Comparison of ENCODE assay signal across 15 cellular contexts in genomic region chr1:99481-99880, GRCh38. TPM values are rescaled to one million over a fixed set of nuclear protein-coding genes. Genes with fewer than 3 reads are reported as not detected.
"Had no signal": no experiment of that assay in that cellular context is flagged by ENCODE, and none has a peak within 500 bp of the region (broad histone marks: within the 10 kb centered on the region; RNA-seq: fewer than 3 reads in every experiment).

No MANE protein-coding gene starts in this region.

RNA-seq across cellular contexts. Expression of gene OR4F5, which starts 34.3 kb away (rescaled TPM):
- total RNA-seq: stomach, subcutaneous adipose tissue, suprapubic skin, temporal lobe, testis, thoracic aorta, thyroid gland, tibial nerve, transverse colon, upper lobe of left lung, upper lobe of right lung, ureter, urinary bladder, uterus, vagina had no signal
